In the genomic region with DNA sequence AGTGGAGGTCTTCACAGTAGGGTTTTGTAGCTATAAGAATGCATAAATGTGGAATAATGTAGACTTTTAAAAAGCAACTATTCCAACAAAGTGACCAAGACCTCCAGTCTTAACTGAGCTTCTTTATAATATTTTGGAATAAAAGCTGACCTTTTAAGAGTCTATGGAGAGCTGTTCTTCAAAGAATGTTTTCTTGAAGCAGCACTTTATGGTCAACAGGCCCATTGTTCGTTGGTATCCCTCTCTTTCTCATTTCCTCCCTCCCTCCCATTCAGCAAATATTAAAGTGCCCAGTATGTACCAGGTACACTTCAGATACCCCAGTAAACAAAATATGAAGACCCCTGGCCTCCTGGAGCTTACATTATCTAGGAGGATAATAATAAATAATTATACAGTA, we compare ENCODE assay signal across 15 cellular contexts.
DNase-seq lines count a peak whose midpoint lies in the region; ATAC-seq and TF ChIP-seq lines count a peak whose summit lies in the region.
"Had no signal": no experiment of that assay in that cellular context is flagged by ENCODE, and none has a peak within 500 bp of the region (broad histone marks: within the 10 kb centered on the region; RNA-seq: fewer than 3 reads in every experiment).

No MANE protein-coding gene starts in this region.

- no peaks in the 10 kb centered on the region for H3K9me2 ChIP-seq in Loucy (replicated peaks; ENCODE audit: low read depth, low read length)

- H3F3A ChIP-seq in Loucy (ENCODE audit: low read depth) = no peaks in the 10 kb centered on the region; the same call in 1 of the 2 replicates

- H3K79me2 ChIP-seq in Loucy (ENCODE audit: insufficient read depth, low read length) = 0 out of 2 replicates have a peak, but pooled peaks cover 4% of the 10 kb centered on the region

- H2AFZ ChIP-seq in Loucy (ENCODE audit: low read length) = no peak overlapping the region

- H3K27me3 ChIP-seq in Loucy (ENCODE audit: insufficient read depth, low read length, poor library complexity, severe bottlenecking) = no peaks in the 10 kb centered on the region
- H3K27me3 ChIP-seq: BLaER1 treated with 17β-estradiol and CSF1 and Interleukin-3, amounts not matched to agents 10 nM and 100 nM had no signal

- H3K9ac ChIP-seq in Loucy (ENCODE audit: low read depth, low read length, poor library complexity, severe bottlenecking) = peak overlapping the region; percentile 51
- H3K9ac ChIP-seq: BLaER1 treated with 17β-estradiol and CSF1 and Interleukin-3, amounts not matched to agents 10 nM and 100 nM had no signal

- no peaks in the 10 kb centered on the region for H3K36me3 ChIP-seq in Loucy (ENCODE audit: insufficient read depth, low read length)

- no peak overlapping the region for H3K4me2 ChIP-seq in Loucy (ENCODE audit: low read depth, low read length, poor library complexity, severe bottlenecking)
- H3K4me2 ChIP-seq: BLaER1 treated with 17β-estradiol and CSF1 and Interleukin-3, amounts not matched to agents 10 nM and 100 nM had no signal

- no peak for ATAC-seq in HG02571 (IDR thresholded peaks at IDR 0.05; ENCODE audit: unreplicated experiment)
- ATAC-seq: CD8-positive, alpha-beta T cell had no signal

- H3K9me3 ChIP-seq in Loucy (ENCODE audit: insufficient read depth, low read depth, low read length) = no peaks in the 10 kb centered on the region
- H3K9me3 ChIP-seq: Caco-2 had no signal

- H3K4me1 ChIP-seq in Loucy (ENCODE audit: insufficient read depth, low read length, poor library complexity, severe bottlenecking) = peaks cover 87% of the 10 kb centered on the region
- H3K4me1 ChIP-seq: Caco-2 had no signal

- H3K4me3 ChIP-seq in Loucy (ENCODE audit: low read length, poor library complexity, severe bottlenecking) = no peak overlapping the region
- H3K4me3 ChIP-seq: BLaER1 treated with 17β-estradiol and CSF1 and Interleukin-3, amounts not matched to agents 10 nM and 100 nM had no signal

- DNase-seq in foreskin melanocyte (peak; percentile 67), AG20443 (ENCODE audit: low spot score) (no peak), COLO668 (lab: John Stamatoyannopoulos, UW; ENCODE audit: unreplicated experiment) (no peak)
- DNase-seq: 8988T; ACHN; AML-193; Caco-2; Calu3; CD4-positive, alpha-beta T cell; CD8-positive, alpha-beta T cell; DMS79 treated with DMSO at 0.1 percent for 48 hours; GF-D8 had no signal

- no peaks in the 10 kb centered on the region for H4K20me1 ChIP-seq in Loucy (ENCODE audit: insufficient read depth, low read length, poor library complexity, severe bottlenecking)
- H4K20me1 ChIP-seq: BLaER1 treated with 17β-estradiol and CSF1 and Interleukin-3, amounts not matched to agents 10 nM and 100 nM had no signal

- TF ChIP-seq CTCF in Loucy (conservative IDR thresholded peaks at IDR 0.05; ENCODE audit: low read length) = no peak
